10 cellular contexts compared by ENCODE assay signal in genomic region chrX:73852467-73852866, GRCh38. TPM values are rescaled to one million over a fixed set of nuclear protein-coding genes. Genes with fewer than 3 reads are reported as not detected.
DNase-seq lines count a peak whose midpoint lies in the region; ATAC-seq and TF ChIP-seq lines count a peak whose summit lies in the region.
"Had no signal": no experiment of that assay in that cellular context is flagged by ENCODE, and none has a peak within 500 bp of the region (broad histone marks: within the 10 kb centered on the region; RNA-seq: fewer than 3 reads in every experiment).

Gene XIST (minus strand): TSS chrX:73852714.

- ATAC-seq in GM18505 (IDR thresholded peaks at IDR 0.05; ENCODE audit: unreplicated experiment) (no peak), GM21367 (IDR thresholded peaks at IDR 0.05; ENCODE audit: unreplicated experiment) (no peak)
- ATAC-seq: activated CD8-positive, alpha-beta T cell treated with anti-CD3 and anti-CD28 coated beads, Interleukin-2, amount 10 ng/mL, durations not matched to agents 7 days and 5 days had no signal

- H3K4me3 ChIP-seq in Peyer's patch (peak within 1 kb of the TSS in 2 of 4 donors; percentile 46 to 50), esophagus squamous epithelium (peak within 1 kb of the TSS in 2 of 4 donors; percentile 67 to 70), sigmoid colon (peak within 1 kb of the TSS in 2 of 4 donors; percentile 53 to 64)

- H3K27me3 ChIP-seq in Peyer's patch (no peaks in the 10 kb centered on the region), esophagus squamous epithelium (no peaks in the 10 kb centered on the region), sigmoid colon (no peaks in the 10 kb centered on the region)
- H3K27me3 ChIP-seq: heart left ventricle had no signal

- H3K4me1 ChIP-seq in Peyer's patch, result no peaks in the 10 kb centered on the region
- H3K4me1 ChIP-seq in esophagus squamous epithelium, result peaks cover 0 to 10% (median 0%) of the 10 kb centered on the region in 3 donors
- peaks cover 0 to 14% (median 0%) of the 10 kb centered on the region in 4 donors for H3K4me1 ChIP-seq in sigmoid colon

- TF ChIP-seq POLR2A in GM18505 (IDR thresholded peaks at IDR 0.05; ENCODE audit: borderline replicate concordance, extremely low read depth, insufficient read depth, insufficient read length) (peak; percentile 88), Peyer's patch (IDR thresholded peaks at IDR 0.05) (peak in 1 of 2 donors; percentile 74), esophagus squamous epithelium (IDR thresholded peaks at IDR 0.05) (peak in 1 of 4 donors; percentile 57), sigmoid colon (IDR thresholded peaks at IDR 0.05) (no peak)

- 43 to 88% methylated on average over 8 of the region's 8 CpGs for WGBS in esophagus squamous epithelium, 2 donors
- 91 to 94% methylated on average over 8 of the region's 8 CpGs for WGBS in sigmoid colon, 2 donors

- H3K9me3 ChIP-seq in Peyer's patch (no peaks in the 10 kb centered on the region), esophagus squamous epithelium (no peaks in the 10 kb centered on the region), sigmoid colon (no peaks in the 10 kb centered on the region)
- H3K9me3 ChIP-seq: heart left ventricle had no signal

- TF ChIP-seq EP300 in sigmoid colon (IDR thresholded peaks at IDR 0.05), result no peak

- DNase-seq in Peyer's patch (peak in 2 of 3 donors; percentile 75 to 90), esophagus squamous epithelium (lab: John Stamatoyannopoulos, UW) (peak; percentile 3), sigmoid colon (peak; percentile 89), GF-D8 (lab: John Stamatoyannopoulos, UW) (no peak), NCI-H1694 (lab: John Stamatoyannopoulos, UW) (no peak), OCI-M2 (lab: John Stamatoyannopoulos, UW; ENCODE audit: unreplicated experiment) (no peak)
- DNase-seq: activated CD8-positive, alpha-beta T cell treated with anti-CD3 and anti-CD28 coated beads, Interleukin-2, amount 10 ng/mL, durations not matched to agents 7 days and 5 days had no signal

- TF ChIP-seq CTCF in Peyer's patch (IDR thresholded peaks at IDR 0.05) (no peak), esophagus squamous epithelium (IDR thresholded peaks at IDR 0.05) (no peak), sigmoid colon (IDR thresholded peaks at IDR 0.05) (no peak)

- H3K36me3 ChIP-seq in Peyer's patch (no peaks in the 10 kb centered on the region), esophagus squamous epithelium (no peaks in the 10 kb centered on the region), sigmoid colon (no peaks in the 10 kb centered on the region)
- H3K36me3 ChIP-seq: heart left ventricle had no signal

- intact Hi-C loops in esophagus squamous epithelium (cut with DNase I), result loop anchor here (10.0 kb wide), 1 partner anchor 492 kb away; no protein-coding TSS in a partner anchor
- intact Hi-C loops in sigmoid colon (cut with DNase I), result loop anchor here (5.0 kb wide), 1 partner anchor 1300 kb away; no protein-coding TSS in a partner anchor

- H3K27ac ChIP-seq in Peyer's patch (peak within 1 kb of the TSS in 2 of 4 donors; percentile 75 to 83), esophagus squamous epithelium (peak within 1 kb of the TSS in 2 of 4 donors; percentile 89 to 90), sigmoid colon (peak within 1 kb of the TSS in 2 of 4 donors; percentile 72 to 83)

RNA-seq across cellular contexts. Expression of gene XIST, which starts in this region (rescaled TPM):
- total RNA-seq in Peyer's patch (100 to 1,000 TPM in 2 of 4 donors, 1 to 10 TPM in 1, under 1 TPM in 1; 0.18 to 841 (median 269) TPM), esophagus squamous epithelium (10 to 100 TPM in 2 of 4 donors, under 1 TPM in 1, not detected in 1; 0.19 to 99.0 (median 47.2) TPM), sigmoid colon (100 to 1,000 TPM in 2 of 4 donors, 1 to 10 TPM in 2; 1.5 to 361 (median 80.3) TPM)
- polyA plus RNA-seq in sigmoid colon, result 1 to 10 TPM in 1 of 3 donors, under 1 TPM in 2; 0.12 to 1.8 (median 0.92) TPM
- total RNA-seq: activated CD8-positive, alpha-beta T cell treated with anti-CD3 and anti-CD28 coated beads, Interleukin-2, amount 10 ng/mL, durations not matched to agents 7 days and 5 days had no signal

Comparison
In these comparisons a context has a peak if more than half of its experiments do, and no peak if none do; other contexts are left out.
1. DNase-seq: peak in Peyer's patch (2 of 3), esophagus squamous epithelium (single experiment) and sigmoid colon (single experiment); none in GF-D8 (single experiment), NCI-H1694 (single experiment) and OCI-M2 (single experiment).